ENCODE assay signal across 11 cellular contexts in the genomic region with DNA sequence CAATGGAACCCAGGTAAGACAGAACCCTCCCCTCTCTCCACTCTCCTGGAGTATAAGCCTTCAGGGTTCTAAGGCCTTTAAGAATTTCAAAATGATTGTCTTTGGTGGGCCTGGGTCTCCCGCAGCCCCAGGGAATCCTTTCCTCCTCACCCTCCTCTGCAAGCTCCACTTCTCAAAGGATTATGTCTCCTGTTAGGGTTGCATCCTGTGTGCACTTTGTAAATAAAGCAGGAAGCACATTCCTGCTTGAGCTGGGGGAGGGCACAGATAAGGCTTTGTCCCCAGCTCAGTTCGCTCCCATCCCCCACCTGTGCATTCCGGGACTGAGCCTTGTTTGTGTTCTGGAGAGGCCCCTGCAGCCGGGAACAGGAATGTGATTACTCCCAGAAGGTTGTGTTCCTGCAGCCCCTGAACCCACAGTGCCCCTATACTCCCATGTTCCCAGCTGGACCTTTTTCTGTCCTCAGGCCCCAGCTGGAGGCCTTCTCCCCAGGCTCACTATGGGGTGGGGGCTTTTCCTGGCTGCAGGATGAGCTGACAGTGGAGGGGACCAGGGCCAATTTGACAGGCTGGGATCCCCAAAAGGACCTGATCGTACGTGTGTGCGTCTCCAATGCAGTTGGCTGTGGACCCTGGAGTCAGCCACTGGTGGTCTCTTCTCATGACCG. TPM values are rescaled to one million over a fixed set of nuclear protein-coding genes. Genes with fewer than 3 reads are reported as not detected.
A peak's percentile ranks its signal among the peaks of the same experiment; 100 is the strongest.
DNase-seq lines count a peak whose midpoint lies in the region; ATAC-seq and TF ChIP-seq lines count a peak whose summit lies in the region.
"Had no signal": no experiment of that assay in that cellular context is flagged by ENCODE, and none has a peak within 500 bp of the region (broad histone marks: within the 10 kb centered on the region; RNA-seq: fewer than 3 reads in every experiment).

No MANE protein-coding gene starts in this region.

- no peaks in the 10 kb centered on the region for H3K27me3 Mint-ChIP-seq in activated naive CD4-positive, alpha-beta T cell treated with anti-CD3 and anti-CD28 coated beads for 36 hours (ENCODE audit: low read depth)
- H3K27me3 Mint-ChIP-seq in natural killer cell (ENCODE audit: low read depth in 2 of 2), result peaks cover 0 to 2% of the 10 kb centered on the region in 2 donors

- H3K9me3 ChIP-seq in iPS-18a (ENCODE audit: control insufficient read depth, low read depth, low read length), result no peaks in the 10 kb centered on the region

- intact Hi-C loops in activated naive CD4-positive, alpha-beta T cell treated with anti-CD3 and anti-CD28 coated beads for 36 hours (cut with micrococcal nuclease), result no loop called here
- intact Hi-C loops in natural killer cell (cut with micrococcal nuclease), result no loop called here

- H3K4me1 ChIP-seq in iPS-18a (ENCODE audit: control insufficient read depth, low read depth, low read length), result peaks cover 48% of the 10 kb centered on the region

- H3K9me3 Mint-ChIP-seq in activated naive CD4-positive, alpha-beta T cell treated with anti-CD3 and anti-CD28 coated beads for 36 hours, result no peaks in the 10 kb centered on the region
- H3K9me3 Mint-ChIP-seq in natural killer cell, result no peaks in the 10 kb centered on the region

- DNase-seq in HT-29 (ENCODE audit: low spot score) (peak; percentile 35), retinal pigment epithelial cell (ENCODE audit: low read depth) (peak; percentile 74), natural killer cell (no peak), NCI-H146 (lab: John Stamatoyannopoulos, UW) (no peak)
- no peak for DNase-seq in activated naive CD4-positive, alpha-beta T cell treated with anti-CD3 and anti-CD28 coated beads for 36 hours
- DNase-seq: DMS 273 treated with DMSO at 0.1 percent for 48 hours, NCI-H1930 had no signal

- no peak for ATAC-seq in GM21515 (IDR thresholded peaks at IDR 0.05; ENCODE audit: unreplicated experiment)
- no peak for ATAC-seq in natural killer cell
- ATAC-seq: HCT116 had no signal

- CTCF ChIA-PET in activated naive CD4-positive, alpha-beta T cell treated with anti-CD3 and anti-CD28 coated beads for 36 hours (lab: Charles Lee), result interaction anchor here (2.2 kb wide), 1 partner anchor 35 kb away, joined by 7 read pairs; no protein-coding TSS in a partner anchor

- no peak overlapping the region for H3K4me3 Mint-ChIP-seq in activated naive CD4-positive, alpha-beta T cell treated with anti-CD3 and anti-CD28 coated beads for 36 hours
- no peak overlapping the region for H3K4me3 Mint-ChIP-seq in natural killer cell

- no peaks in the 10 kb centered on the region for H3K36me3 Mint-ChIP-seq in activated naive CD4-positive, alpha-beta T cell treated with anti-CD3 and anti-CD28 coated beads for 36 hours (ENCODE audit: low read depth)
- no peaks in the 10 kb centered on the region for H3K36me3 Mint-ChIP-seq in natural killer cell

- H3K36me3 ChIP-seq in iPS-18a (ENCODE audit: control insufficient read depth, low read depth, low read length), result peaks cover 37% of the 10 kb centered on the region

- no peak for TF ChIP-seq CTCF in retinal pigment epithelial cell (conservative IDR thresholded peaks at IDR 0.05; ENCODE audit: low read depth, low read length)
- no peak for TF ChIP-seq CTCF in natural killer cell (IDR thresholded peaks at IDR 0.05)

- H3K27me3 ChIP-seq in iPS-18a (ENCODE audit: control insufficient read depth, insufficient read depth, low read length), result no peaks in the 10 kb centered on the region

- peak overlapping the region; percentile 86 for H3K9ac ChIP-seq in iPS-18a (ENCODE audit: low read length)

- peak overlapping the region; percentile 94 for H3K27ac ChIP-seq in angular gyrus (ENCODE audit: low read depth, low read length)
- H3K27ac ChIP-seq in iPS-18a (ENCODE audit: low read length), result peak overlapping the region; percentile 95

- H3K4me1 Mint-ChIP-seq in activated naive CD4-positive, alpha-beta T cell treated with anti-CD3 and anti-CD28 coated beads for 36 hours (ENCODE audit: low read depth), result no peaks in the 10 kb centered on the region
- no peaks in the 10 kb centered on the region for H3K4me1 Mint-ChIP-seq in natural killer cell

- H3K27ac Mint-ChIP-seq in activated naive CD4-positive, alpha-beta T cell treated with anti-CD3 and anti-CD28 coated beads for 36 hours, result no peak overlapping the region
- no peak overlapping the region for H3K27ac Mint-ChIP-seq in natural killer cell

- H3K4me3 ChIP-seq in iPS-18a (ENCODE audit: low read length) (peak overlapping the region; percentile 44), retinal pigment epithelial cell (ENCODE audit: low read length) (peak overlapping the region; percentile 2)

RNA-seq across cellular contexts. Expression of gene TYRO3, which starts 9.5 kb away (rescaled TPM):
- total RNA-seq in HT-29 (2014; rRNA removed; shearing (Covaris generic)), result 9.2 and 12.3 TPM in 2 replicates
- total RNA-seq in activated naive CD4-positive, alpha-beta T cell treated with anti-CD3 and anti-CD28 coated beads for 36 hours, result 1 to 10 TPM; 1.2 to 3.7 TPM
- total RNA-seq in natural killer cell, result under 1 TPM; 0.25 to 0.80 (median 0.36) TPM

RNA-seq across cellular contexts. Expression of gene RPAP1, which starts 24.4 kb away (rescaled TPM):
- 37.5 and 43.7 TPM in 2 replicates for total RNA-seq in HT-29 (2014; rRNA removed; shearing (Covaris generic))
- 10 to 100 TPM; 48.4 to 49.5 TPM for total RNA-seq in activated naive CD4-positive, alpha-beta T cell treated with anti-CD3 and anti-CD28 coated beads for 36 hours
- 10 to 100 TPM; 21.2 to 27.7 (median 27.4) TPM for total RNA-seq in natural killer cell

RNA-seq across cellular contexts. Expression of gene LTK, which starts 54.9 kb away (rescaled TPM):
- 0.05 TPM in 2 replicates for total RNA-seq in HT-29 (2014; rRNA removed; shearing (Covaris generic))
- not detected for total RNA-seq in activated naive CD4-positive, alpha-beta T cell treated with anti-CD3 and anti-CD28 coated beads for 36 hours
- 1 to 10 TPM in 2 of 3 donors, under 1 TPM in 1; 0.56 to 4.9 (median 1.7) TPM for total RNA-seq in natural killer cell

Comparison
In these comparisons a context has a peak if more than half of its experiments do, and no peak if none do; other contexts are left out.
1. DNase-seq: peak in HT-29 (single experiment) and retinal pigment epithelial cell (single experiment); none in activated naive CD4-positive, alpha-beta T cell treated with anti-CD3 and anti-CD28 coated beads for 36 hours (single experiment), natural killer cell (single experiment) and NCI-H146 (single experiment).